In genomic region chr22:42863349-42863911, GRCh38 we compare ENCODE assay signal across 9 cellular contexts. TPM values are rescaled to one million over a fixed set of nuclear protein-coding genes. Genes with fewer than 3 reads are reported as not detected.
DNase-seq lines count a peak whose midpoint lies in the region; ATAC-seq and TF ChIP-seq lines count a peak whose summit lies in the region.
"Had no signal": no experiment of that assay in that cellular context is flagged by ENCODE, and none has a peak within 500 bp of the region (broad histone marks: within the 10 kb centered on the region; RNA-seq: fewer than 3 reads in every experiment).

No MANE protein-coding gene starts in this region.

- 73% methylated on average over 4 of the region's 4 CpGs for WGBS in right lobe of liver (ENCODE audit: insufficient coverage, low coverage, low lambda C conversion rate, missing lambda C conversion rate)

- H3K36me3 Mint-ChIP-seq in T-helper 17 cell (ENCODE audit: low read depth) (no peaks in the 10 kb centered on the region), type B pancreatic cell (peaks cover 8% of the 10 kb centered on the region), endothelial cell (ENCODE audit: low read depth, unreplicated experiment) (peaks cover 4% of the 10 kb centered on the region)

- H3K27ac Mint-ChIP-seq in T-helper 17 cell (no peak overlapping the region), type B pancreatic cell (peak overlapping the region; percentile 72), endothelial cell (ENCODE audit: unreplicated experiment) (no peak overlapping the region)

- H3K4me3 Mint-ChIP-seq in T-helper 17 cell (no peak overlapping the region), type B pancreatic cell (no peak overlapping the region), endothelial cell (ENCODE audit: unreplicated experiment) (no peak overlapping the region)

- peaks cover 0 to 3% (median under 1%) of the 10 kb centered on the region in 4 donors for H3K4me1 ChIP-seq in right lobe of liver

- intact Hi-C loops in right lobe of liver (cut with DNase I) = loop anchor here in 1 of 2 donors (10.0 kb wide), 1 partner anchor 171 kb away; no protein-coding TSS in a partner anchor

- H3K4me3 ChIP-seq in right lobe of liver = no peak overlapping the region

- no peaks in the 10 kb centered on the region for H3K36me3 ChIP-seq in right lobe of liver

- peaks cover 3% of the 10 kb centered on the region for H3K9me3 Mint-ChIP-seq in type B pancreatic cell
- no peaks in the 10 kb centered on the region for H3K9me3 Mint-ChIP-seq in endothelial cell (ENCODE audit: unreplicated experiment)

- no peaks in the 10 kb centered on the region for H3K27me3 ChIP-seq in right lobe of liver

- no peak for TF ChIP-seq CTCF in type B pancreatic cell (conservative IDR thresholded peaks at IDR 0.05)
- no peak for TF ChIP-seq CTCF in right lobe of liver (IDR thresholded peaks at IDR 0.05)
- TF ChIP-seq CTCF in endothelial cell (IDR thresholded peaks at IDR 0.05; ENCODE audit: unreplicated experiment) = no peak

- H3K9me3 ChIP-seq in T-helper 17 cell (ENCODE audit: control insufficient read depth, low read length, poor library complexity, severe bottlenecking) (no peaks in the 10 kb centered on the region), right lobe of liver (no peaks in the 10 kb centered on the region)

- peak; percentile 14 for DNase-seq in activated gamma-delta T cell treated with anti-CD3 and anti-CD28 coated beads, Interleukin-2, amount 50 U/mL, for 16 hours (ENCODE audit: low read depth)
- no peak for DNase-seq in activated gamma-delta T cell (lab: John Stamatoyannopoulos, UW)
- DNase-seq in T-helper 17 cell = no peak
- DNase-seq in fibroblast of peridontal ligament (ENCODE audit: extremely low read depth) = peak; percentile 65
- no peak for DNase-seq in type B pancreatic cell (ENCODE audit: extremely low spot score, unreplicated experiment)
- no peak for DNase-seq in right lobe of liver
- no peak for DNase-seq in endothelial cell (ENCODE audit: low spot score)
- DNase-seq: DMS79 had no signal

- no peak for TF ChIP-seq POLR2A in right lobe of liver (IDR thresholded peaks at IDR 0.05)

- ATAC-seq in T-helper 17 cell = peak; percentile 54
- no peak for ATAC-seq in GM19324 (IDR thresholded peaks at IDR 0.05; ENCODE audit: low FRiP score, unreplicated experiment)
- ATAC-seq in right lobe of liver = no peak

- no peak overlapping the region for H3K27ac ChIP-seq in right lobe of liver

- no peaks in the 10 kb centered on the region for H3K27me3 Mint-ChIP-seq in T-helper 17 cell
- H3K27me3 Mint-ChIP-seq in type B pancreatic cell = no peaks in the 10 kb centered on the region
- H3K27me3 Mint-ChIP-seq in endothelial cell (ENCODE audit: unreplicated experiment) = peaks cover 6% of the 10 kb centered on the region

- H3K4me1 Mint-ChIP-seq in T-helper 17 cell = peaks cover 7% of the 10 kb centered on the region
- H3K4me1 Mint-ChIP-seq in type B pancreatic cell (ENCODE audit: unreplicated experiment) = peaks cover 12% of the 10 kb centered on the region
- H3K4me1 Mint-ChIP-seq in endothelial cell (ENCODE audit: unreplicated experiment) = peaks cover 11% of the 10 kb centered on the region

RNA-seq across cellular contexts. Expression of gene ARFGAP3, which starts 6.4 kb away (rescaled TPM):
- total RNA-seq in T-helper 17 cell (10 to 100 TPM; 32.1 to 39.7 TPM), type B pancreatic cell (ENCODE audit: low replicate concordance) (29.3 and 34.6 TPM in 2 replicates), right lobe of liver (10 to 100 TPM; 19.8 to 48.4 (median 30.4) TPM), endothelial cell (ENCODE audit: unreplicated experiment) (29.8 TPM)

Comparison
In these comparisons a context has a peak if more than half of its experiments do, and no peak if none do; other contexts are left out.
1. DNase-seq: peak in activated gamma-delta T cell treated with anti-CD3 and anti-CD28 coated beads, Interleukin-2, amount 50 U/mL, for 16 hours (single experiment) and fibroblast of peridontal ligament (single experiment); none in activated gamma-delta T cell (single experiment), T-helper 17 cell (0 of 3), type B pancreatic cell (single experiment), right lobe of liver (0 of 3) and endothelial cell (single experiment).